In genomic region chr3:167375478-167375877, GRCh38 we compare ENCODE assay signal across 10 cellular contexts. TPM values are rescaled to one million over a fixed set of nuclear protein-coding genes. Genes with fewer than 3 reads are reported as not detected.
"Had no signal": no experiment of that assay in that cellular context is flagged by ENCODE, and none has a peak within 500 bp of the region (broad histone marks: within the 10 kb centered on the region; RNA-seq: fewer than 3 reads in every experiment).

No MANE protein-coding gene starts in this region.

- H3K9me3 ChIP-seq: HAP-1 had no signal

- ATAC-seq: GM23338, HCT116 had no signal

- H3K4me2 ChIP-seq: GM23338, KMS-11 had no signal

- H3K27ac ChIP-seq: HL-60, KMS-11 had no signal

- H3K4me3 ChIP-seq: GM23338, HAP-1 had no signal

- H3K36me3 ChIP-seq: HAP-1 had no signal

- H2AFZ ChIP-seq: GM23338 had no signal

- DNase-seq: H7, HFFc6, KBM-7 had no signal

- H3K9ac ChIP-seq: KMS-11 had no signal

RNA-seq across cellular contexts. Expression of gene ZBBX, which starts 4.6 kb away (rescaled TPM):
- total RNA-seq: HFFc6, HT1080 had no signal
- polyA plus RNA-seq: IgD-negative memory B cell had no signal
